ENCODE assay signal across 1 cellular context in genomic region chr20:63531686-63532448, GRCh38.
TF ChIP-seq lines count a peak whose summit lies in the region.

No MANE protein-coding gene starts in this region.

TF ChIP-seq in HEK293, 187 proteins besides CTCF, POLR2A, EP300 and RAD21 (continued from another document and continues in another):
- TF ChIP-seq, protein P1, sequence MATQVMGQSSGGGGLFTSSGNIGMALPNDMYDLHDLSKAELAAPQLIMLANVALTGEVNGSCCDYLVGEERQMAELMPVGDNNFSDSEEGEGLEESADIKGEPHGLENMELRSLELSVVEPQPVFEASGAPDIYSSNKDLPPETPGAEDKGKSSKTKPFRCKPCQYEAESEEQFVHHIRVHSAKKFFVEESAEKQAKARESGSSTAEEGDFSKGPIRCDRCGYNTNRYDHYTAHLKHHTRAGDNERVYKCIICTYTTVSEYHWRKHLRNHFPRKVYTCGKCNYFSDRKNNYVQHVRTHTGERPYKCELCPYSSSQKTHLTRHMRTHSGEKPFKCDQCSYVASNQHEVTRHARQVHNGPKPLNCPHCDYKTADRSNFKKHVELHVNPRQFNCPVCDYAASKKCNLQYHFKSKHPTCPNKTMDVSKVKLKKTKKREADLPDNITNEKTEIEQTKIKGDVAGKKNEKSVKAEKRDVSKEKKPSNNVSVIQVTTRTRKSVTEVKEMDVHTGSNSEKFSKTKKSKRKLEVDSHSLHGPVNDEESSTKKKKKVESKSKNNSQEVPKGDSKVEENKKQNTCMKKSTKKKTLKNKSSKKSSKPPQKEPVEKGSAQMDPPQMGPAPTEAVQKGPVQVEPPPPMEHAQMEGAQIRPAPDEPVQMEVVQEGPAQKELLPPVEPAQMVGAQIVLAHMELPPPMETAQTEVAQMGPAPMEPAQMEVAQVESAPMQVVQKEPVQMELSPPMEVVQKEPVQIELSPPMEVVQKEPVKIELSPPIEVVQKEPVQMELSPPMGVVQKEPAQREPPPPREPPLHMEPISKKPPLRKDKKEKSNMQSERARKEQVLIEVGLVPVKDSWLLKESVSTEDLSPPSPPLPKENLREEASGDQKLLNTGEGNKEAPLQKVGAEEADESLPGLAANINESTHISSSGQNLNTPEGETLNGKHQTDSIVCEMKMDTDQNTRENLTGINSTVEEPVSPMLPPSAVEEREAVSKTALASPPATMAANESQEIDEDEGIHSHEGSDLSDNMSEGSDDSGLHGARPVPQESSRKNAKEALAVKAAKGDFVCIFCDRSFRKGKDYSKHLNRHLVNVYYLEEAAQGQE (tag by site-specific recombination; IDR thresholded peaks at IDR 0.05): no peak
- peak; percentile 78 for TF ChIP-seq ZFP69B (tag by site-specific recombination; IDR thresholded peaks at IDR 0.05)
- no peak for TF ChIP-seq ZNF223 (tag by site-specific recombination; IDR thresholded peaks at IDR 0.05)
- TF ChIP-seq, protein P2, sequence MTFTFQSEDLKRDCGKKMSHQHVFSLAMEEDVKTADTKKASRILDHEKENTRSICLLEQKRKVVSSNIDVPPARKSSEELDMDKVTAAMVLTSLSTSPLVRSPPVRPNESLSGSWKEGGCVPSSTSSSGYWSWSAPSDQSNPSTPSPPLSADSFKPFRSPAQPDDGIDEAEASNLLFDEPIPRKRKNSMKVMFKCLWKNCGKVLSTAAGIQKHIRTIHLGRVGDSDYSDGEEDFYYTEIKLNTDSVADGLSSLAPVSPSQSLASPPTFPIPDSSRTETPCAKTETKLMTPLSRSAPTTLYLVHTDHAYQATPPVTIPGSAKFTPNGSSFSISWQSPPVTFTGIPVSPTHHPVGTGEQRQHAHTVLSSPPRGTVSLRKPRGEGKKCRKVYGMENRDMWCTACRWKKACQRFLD (tag by site-specific recombination; IDR thresholded peaks at IDR 0.05): no peak
- no peak for TF ChIP-seq ZNF274 (IDR thresholded peaks at IDR 0.05; ENCODE audit: low read length)
- no peak for TF ChIP-seq ZNF274 (tag by site-specific recombination; IDR thresholded peaks at IDR 0.05; ENCODE audit: borderline replicate concordance)
- peak; percentile 52; the same call in 1 of the 2 replicates for TF ChIP-seq ZNF707 (tag by site-specific recombination; IDR thresholded peaks at IDR 0.05)
- TF ChIP-seq, protein P3, sequence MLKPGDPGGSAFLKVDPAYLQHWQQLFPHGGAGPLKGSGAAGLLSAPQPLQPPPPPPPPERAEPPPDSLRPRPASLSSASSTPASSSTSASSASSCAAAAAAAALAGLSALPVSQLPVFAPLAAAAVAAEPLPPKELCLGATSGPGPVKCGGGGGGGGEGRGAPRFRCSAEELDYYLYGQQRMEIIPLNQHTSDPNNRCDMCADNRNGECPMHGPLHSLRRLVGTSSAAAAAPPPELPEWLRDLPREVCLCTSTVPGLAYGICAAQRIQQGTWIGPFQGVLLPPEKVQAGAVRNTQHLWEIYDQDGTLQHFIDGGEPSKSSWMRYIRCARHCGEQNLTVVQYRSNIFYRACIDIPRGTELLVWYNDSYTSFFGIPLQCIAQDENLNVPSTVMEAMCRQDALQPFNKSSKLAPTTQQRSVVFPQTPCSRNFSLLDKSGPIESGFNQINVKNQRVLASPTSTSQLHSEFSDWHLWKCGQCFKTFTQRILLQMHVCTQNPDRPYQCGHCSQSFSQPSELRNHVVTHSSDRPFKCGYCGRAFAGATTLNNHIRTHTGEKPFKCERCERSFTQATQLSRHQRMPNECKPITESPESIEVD (tag by site-specific recombination; IDR thresholded peaks at IDR 0.05): no peak
- 0 out of 2 replicates have a peak, but pooled peaks have one; percentile 62 for TF ChIP-seq ZBTB17 (tag by site-specific recombination; IDR thresholded peaks at IDR 0.05)
- TF ChIP-seq, protein P4, sequence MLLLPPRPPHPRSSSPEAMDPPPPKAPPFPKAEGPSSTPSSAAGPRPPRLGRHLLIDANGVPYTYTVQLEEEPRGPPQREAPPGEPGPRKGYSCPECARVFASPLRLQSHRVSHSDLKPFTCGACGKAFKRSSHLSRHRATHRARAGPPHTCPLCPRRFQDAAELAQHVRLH (tag by site-specific recombination; IDR thresholded peaks at IDR 0.05): no peak
- TF ChIP-seq, protein P5, sequence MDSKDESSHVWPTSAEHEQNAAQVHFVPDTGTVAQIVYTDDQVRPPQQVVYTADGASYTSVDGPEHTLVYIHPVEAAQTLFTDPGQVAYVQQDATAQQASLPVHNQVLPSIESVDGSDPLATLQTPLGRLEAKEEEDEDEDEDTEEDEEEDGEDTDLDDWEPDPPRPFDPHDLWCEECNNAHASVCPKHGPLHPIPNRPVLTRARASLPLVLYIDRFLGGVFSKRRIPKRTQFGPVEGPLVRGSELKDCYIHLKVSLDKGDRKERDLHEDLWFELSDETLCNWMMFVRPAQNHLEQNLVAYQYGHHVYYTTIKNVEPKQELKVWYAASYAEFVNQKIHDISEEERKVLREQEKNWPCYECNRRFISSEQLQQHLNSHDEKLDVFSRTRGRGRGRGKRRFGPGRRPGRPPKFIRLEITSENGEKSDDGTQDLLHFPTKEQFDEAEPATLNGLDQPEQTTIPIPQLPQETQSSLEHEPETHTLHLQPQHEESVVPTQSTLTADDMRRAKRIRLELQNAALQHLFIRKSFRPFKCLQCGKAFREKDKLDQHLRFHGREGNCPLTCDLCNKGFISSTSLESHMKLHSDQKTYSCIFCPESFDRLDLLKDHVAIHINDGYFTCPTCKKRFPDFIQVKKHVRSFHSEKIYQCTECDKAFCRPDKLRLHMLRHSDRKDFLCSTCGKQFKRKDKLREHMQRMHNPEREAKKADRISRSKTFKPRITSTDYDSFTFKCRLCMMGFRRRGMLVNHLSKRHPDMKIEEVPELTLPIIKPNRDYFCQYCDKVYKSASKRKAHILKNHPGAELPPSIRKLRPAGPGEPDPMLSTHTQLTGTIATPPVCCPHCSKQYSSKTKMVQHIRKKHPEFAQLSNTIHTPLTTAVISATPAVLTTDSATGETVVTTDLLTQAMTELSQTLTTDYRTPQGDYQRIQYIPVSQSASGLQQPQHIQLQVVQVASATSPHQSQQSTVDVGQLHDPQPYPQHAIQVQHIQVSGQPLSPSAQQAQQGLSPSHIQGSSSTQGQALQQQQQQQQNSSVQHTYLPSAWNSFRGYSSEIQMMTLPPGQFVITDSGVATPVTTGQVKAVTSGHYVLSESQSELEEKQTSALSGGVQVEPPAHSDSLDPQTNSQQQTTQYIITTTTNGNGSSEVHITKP (tag by site-specific recombination; IDR thresholded peaks at IDR 0.05): no peak
- TF ChIP-seq, protein P6, sequence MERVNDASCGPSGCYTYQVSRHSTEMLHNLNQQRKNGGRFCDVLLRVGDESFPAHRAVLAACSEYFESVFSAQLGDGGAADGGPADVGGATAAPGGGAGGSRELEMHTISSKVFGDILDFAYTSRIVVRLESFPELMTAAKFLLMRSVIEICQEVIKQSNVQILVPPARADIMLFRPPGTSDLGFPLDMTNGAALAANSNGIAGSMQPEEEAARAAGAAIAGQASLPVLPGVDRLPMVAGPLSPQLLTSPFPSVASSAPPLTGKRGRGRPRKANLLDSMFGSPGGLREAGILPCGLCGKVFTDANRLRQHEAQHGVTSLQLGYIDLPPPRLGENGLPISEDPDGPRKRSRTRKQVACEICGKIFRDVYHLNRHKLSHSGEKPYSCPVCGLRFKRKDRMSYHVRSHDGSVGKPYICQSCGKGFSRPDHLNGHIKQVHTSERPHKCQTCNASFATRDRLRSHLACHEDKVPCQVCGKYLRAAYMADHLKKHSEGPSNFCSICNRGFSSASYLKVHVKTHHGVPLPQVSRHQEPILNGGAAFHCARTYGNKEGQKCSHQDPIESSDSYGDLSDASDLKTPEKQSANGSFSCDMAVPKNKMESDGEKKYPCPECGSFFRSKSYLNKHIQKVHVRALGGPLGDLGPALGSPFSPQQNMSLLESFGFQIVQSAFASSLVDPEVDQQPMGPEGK (tag by site-specific recombination; IDR thresholded peaks at IDR 0.05): peak; percentile 53; the same call in 1 of the 2 replicates
- TF ChIP-seq ZBTB7A (tag by site-specific recombination; IDR thresholded peaks at IDR 0.05; ENCODE audit: low read depth): peak; percentile 94; the same call in 1 of the 2 replicates
- TF ChIP-seq ZSCAN4 (tag by site-specific recombination; IDR thresholded peaks at IDR 0.05): peak; percentile 100
- no peak for TF ChIP-seq ZNF549 (tag by site-specific recombination; IDR thresholded peaks at IDR 0.05)
- peak; percentile 49; the same call in 1 of the 2 replicates for TF ChIP-seq KLF8 (tag by site-specific recombination; IDR thresholded peaks at IDR 0.05)
- no peak for TF ChIP-seq ZNF138 (tag by site-specific recombination; IDR thresholded peaks at IDR 0.05; ENCODE audit: borderline replicate concordance)
- no peak for TF ChIP-seq GLI2 (tag by site-specific recombination; IDR thresholded peaks at IDR 0.05; ENCODE audit: borderline replicate concordance, low read depth)
- TF ChIP-seq, protein P7, sequence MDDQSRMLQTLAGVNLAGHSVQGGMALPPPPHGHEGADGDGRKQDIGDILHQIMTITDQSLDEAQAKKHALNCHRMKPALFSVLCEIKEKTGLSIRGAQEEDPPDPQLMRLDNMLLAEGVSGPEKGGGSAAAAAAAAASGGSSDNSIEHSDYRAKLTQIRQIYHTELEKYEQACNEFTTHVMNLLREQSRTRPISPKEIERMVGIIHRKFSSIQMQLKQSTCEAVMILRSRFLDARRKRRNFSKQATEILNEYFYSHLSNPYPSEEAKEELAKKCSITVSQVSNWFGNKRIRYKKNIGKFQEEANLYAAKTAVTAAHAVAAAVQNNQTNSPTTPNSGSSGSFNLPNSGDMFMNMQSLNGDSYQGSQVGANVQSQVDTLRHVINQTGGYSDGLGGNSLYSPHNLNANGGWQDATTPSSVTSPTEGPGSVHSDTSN (CRISPR knock-in tag; IDR thresholded peaks at IDR 0.05): no peak
- TF ChIP-seq ZNF24 (tag by site-specific recombination; IDR thresholded peaks at IDR 0.05): no peak
- no peak for TF ChIP-seq MEIS1 (CRISPR knock-in tag; IDR thresholded peaks at IDR 0.05; ENCODE audit: borderline replicate concordance)
- TF ChIP-seq, protein P8, sequence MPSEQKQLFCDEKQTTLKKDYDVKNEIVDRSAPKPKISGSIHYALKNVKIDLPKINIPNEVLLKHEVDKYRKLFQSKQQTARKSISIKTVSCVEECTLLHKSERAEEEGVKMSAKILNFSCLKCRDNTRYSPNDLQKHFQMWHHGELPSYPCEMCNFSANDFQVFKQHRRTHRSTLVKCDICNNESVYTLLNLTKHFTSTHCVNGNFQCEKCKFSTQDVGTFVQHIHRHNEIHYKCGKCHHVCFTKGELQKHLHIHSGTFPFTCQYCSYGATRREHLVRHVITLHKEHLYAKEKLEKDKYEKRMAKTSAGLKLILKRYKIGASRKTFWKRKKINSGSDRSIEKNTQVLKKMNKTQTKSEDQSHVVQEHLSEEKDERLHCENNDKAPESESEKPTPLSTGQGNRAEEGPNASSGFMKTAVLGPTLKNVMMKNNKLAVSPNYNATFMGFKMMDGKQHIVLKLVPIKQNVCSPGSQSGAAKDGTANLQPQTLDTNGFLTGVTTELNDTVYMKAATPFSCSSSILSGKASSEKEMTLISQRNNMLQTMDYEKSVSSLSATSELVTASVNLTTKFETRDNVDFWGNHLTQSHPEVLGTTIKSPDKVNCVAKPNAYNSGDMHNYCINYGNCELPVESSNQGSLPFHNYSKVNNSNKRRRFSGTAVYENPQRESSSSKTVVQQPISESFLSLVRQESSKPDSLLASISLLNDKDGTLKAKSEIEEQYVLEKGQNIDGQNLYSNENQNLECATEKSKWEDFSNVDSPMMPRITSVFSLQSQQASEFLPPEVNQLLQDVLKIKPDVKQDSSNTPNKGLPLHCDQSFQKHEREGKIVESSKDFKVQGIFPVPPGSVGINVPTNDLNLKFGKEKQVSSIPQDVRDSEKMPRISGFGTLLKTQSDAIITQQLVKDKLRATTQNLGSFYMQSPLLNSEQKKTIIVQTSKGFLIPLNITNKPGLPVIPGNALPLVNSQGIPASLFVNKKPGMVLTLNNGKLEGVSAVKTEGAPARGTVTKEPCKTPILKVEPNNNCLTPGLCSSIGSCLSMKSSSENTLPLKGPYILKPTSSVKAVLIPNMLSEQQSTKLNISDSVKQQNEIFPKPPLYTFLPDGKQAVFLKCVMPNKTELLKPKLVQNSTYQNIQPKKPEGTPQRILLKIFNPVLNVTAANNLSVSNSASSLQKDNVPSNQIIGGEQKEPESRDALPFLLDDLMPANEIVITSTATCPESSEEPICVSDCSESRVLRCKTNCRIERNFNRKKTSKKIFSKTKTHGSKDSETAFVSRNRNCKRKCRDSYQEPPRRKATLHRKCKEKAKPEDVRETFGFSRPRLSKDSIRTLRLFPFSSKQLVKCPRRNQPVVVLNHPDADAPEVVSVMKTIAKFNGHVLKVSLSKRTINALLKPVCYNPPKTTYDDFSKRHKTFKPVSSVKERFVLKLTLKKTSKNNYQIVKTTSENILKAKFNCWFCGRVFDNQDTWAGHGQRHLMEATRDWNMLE (tag by site-specific recombination; conservative IDR thresholded peaks at IDR 0.05; ENCODE audit: low read depth): no peak
- no peak for TF ChIP-seq ZNF146 (tag by site-specific recombination; IDR thresholded peaks at IDR 0.05)
- TF ChIP-seq SCRT1 (tag by site-specific recombination; IDR thresholded peaks at IDR 0.05; ENCODE audit: borderline replicate concordance): no peak
- peak; percentile 82 for TF ChIP-seq ZNF239 (tag by site-specific recombination; IDR thresholded peaks at IDR 0.05)
- TF ChIP-seq ZNF600 (tag by site-specific recombination; IDR thresholded peaks at IDR 0.05): peak; percentile 83
- TF ChIP-seq, protein P9, sequence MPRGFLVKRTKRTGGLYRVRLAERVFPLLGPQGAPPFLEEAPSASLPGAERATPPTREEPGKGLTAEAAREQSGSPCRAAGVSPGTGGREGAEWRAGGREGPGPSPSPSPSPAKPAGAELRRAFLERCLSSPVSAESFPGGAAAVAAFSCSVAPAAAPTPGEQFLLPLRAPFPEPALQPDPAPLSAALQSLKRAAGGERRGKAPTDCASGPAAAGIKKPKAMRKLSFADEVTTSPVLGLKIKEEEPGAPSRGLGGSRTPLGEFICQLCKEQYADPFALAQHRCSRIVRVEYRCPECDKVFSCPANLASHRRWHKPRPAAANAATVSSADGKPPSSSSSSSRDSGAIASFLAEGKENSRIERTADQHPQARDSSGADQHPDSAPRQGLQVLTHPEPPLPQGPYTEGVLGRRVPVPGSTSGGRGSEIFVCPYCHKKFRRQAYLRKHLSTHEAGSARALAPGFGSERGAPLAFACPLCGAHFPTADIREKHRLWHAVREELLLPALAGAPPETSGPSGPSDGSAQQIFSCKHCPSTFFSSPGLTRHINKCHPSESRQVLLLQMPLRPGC (tag by site-specific recombination; IDR thresholded peaks at IDR 0.05): 0 out of 2 replicates have a peak, but pooled peaks have one; percentile 32
- TF ChIP-seq, protein P10, sequence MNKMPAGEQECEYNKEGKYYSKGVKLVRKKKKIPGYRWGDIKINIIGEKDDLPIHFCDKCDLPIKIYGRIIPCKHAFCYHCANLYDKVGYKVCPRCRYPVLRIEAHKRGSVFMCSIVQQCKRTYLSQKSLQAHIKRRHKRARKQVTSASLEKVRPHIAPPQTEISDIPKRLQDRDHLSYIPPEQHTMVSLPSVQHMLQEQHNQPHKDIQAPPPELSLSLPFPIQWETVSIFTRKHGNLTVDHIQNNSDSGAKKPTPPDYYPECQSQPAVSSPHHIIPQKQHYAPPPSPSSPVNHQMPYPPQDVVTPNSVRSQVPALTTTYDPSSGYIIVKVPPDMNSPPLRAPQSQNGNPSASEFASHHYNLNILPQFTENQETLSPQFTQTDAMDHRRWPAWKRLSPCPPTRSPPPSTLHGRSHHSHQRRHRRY (tag by site-specific recombination; IDR thresholded peaks at IDR 0.05): no peak
- no peak for TF ChIP-seq ZNF23 (tag by site-specific recombination; IDR thresholded peaks at IDR 0.05; ENCODE audit: borderline replicate concordance)
- no peak for TF ChIP-seq ZNF221 (tag by site-specific recombination; IDR thresholded peaks at IDR 0.05; ENCODE audit: borderline replicate concordance)
- no peak for TF ChIP-seq ZNF514 (tag by site-specific recombination; IDR thresholded peaks at IDR 0.05)
